ENCODE assay signal across 1 cellular context in genomic region chr12:104105461-104105860, GRCh38.
TF ChIP-seq lines count a peak whose summit lies in the region.

No MANE protein-coding gene starts in this region.

TF ChIP-seq in SK-N-SH, 30 proteins besides CTCF, POLR2A, EP300 and RAD21 (continued from another document):
- TF ChIP-seq GABPA (IDR thresholded peaks at IDR 0.05; ENCODE audit: low read depth) = no peak
- TF ChIP-seq SMC3 (IDR thresholded peaks at IDR 0.05; ENCODE audit: low read depth, low read length) = no peak
- TF ChIP-seq PBX3 (IDR thresholded peaks at IDR 0.05) = no peak
- no peak for TF ChIP-seq FOXM1 (IDR thresholded peaks at IDR 0.05; ENCODE audit: low read depth)
- no peak for TF ChIP-seq SIN3A (IDR thresholded peaks at IDR 0.05; ENCODE audit: borderline replicate concordance, low read depth, low read length)
- no peak for TF ChIP-seq POLR2AphosphoS5 (IDR thresholded peaks at IDR 0.05; ENCODE audit: low read depth, low read length)
- TF ChIP-seq NRF1 (IDR thresholded peaks at IDR 0.05; ENCODE audit: low read depth, low read length) = no peak
- no peak for TF ChIP-seq RFX5 (IDR thresholded peaks at IDR 0.05; ENCODE audit: low read length)
- no peak for TF ChIP-seq YY1 (IDR thresholded peaks at IDR 0.05; ENCODE audit: low read depth)
- no peak for TF ChIP-seq USF1 (IDR thresholded peaks at IDR 0.05; ENCODE audit: borderline replicate concordance, low read depth)
- no peak for TF ChIP-seq NFIC (IDR thresholded peaks at IDR 0.05; ENCODE audit: borderline replicate concordance)
- TF ChIP-seq MXI1 (IDR thresholded peaks at IDR 0.05; ENCODE audit: low read depth, low read length) = no peak
- TF ChIP-seq TCF12 (IDR thresholded peaks at IDR 0.05) = no peak
